ENCODE assay signal across 1 cellular context in the genomic region with DNA sequence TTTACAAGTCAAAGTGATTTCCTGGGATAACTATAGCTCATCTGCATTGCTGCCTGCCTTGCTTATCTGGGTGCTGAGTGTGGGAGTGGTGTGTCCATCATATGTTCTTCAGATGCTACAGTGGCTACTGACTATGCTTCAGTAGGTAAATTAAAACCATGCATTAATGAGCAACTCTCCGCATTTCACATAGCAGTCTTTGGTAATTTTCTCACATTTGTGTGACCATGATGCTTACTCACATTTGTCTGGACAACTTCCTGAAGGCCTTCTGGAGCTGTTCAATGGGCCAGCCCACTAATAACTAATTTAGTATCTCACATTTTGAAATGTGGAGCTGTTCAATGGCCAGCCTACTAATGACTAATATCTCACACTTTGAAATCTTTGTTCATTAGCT.
TF ChIP-seq lines count a peak whose summit lies in the region.

No MANE protein-coding gene starts in this region.

TF ChIP-seq in K562, 482 proteins besides CTCF, POLR2A, EP300 and RAD21:
- TF ChIP-seq, protein P1, sequence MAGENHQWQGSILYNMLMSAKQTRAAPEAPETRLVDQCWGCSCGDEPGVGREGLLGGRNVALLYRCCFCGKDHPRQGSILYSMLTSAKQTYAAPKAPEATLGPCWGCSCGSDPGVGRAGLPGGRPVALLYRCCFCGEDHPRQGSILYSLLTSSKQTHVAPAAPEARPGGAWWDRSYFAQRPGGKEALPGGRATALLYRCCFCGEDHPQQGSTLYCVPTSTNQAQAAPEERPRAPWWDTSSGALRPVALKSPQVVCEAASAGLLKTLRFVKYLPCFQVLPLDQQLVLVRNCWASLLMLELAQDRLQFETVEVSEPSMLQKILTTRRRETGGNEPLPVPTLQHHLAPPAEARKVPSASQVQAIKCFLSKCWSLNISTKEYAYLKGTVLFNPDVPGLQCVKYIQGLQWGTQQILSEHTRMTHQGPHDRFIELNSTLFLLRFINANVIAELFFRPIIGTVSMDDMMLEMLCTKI (IDR thresholded peaks at IDR 0.05; ENCODE audit: partially characterized antibody): no peak
- no peak for TF ChIP-seq POLR2AphosphoS5 (IDR thresholded peaks at IDR 0.05; ENCODE audit: control insufficient read depth, insufficient read depth, low read depth, low read length)
- no peak for TF ChIP-seq ILK (tag; IDR thresholded peaks at IDR 0.05; ENCODE audit: borderline replicate concordance, low read depth)
- TF ChIP-seq, protein P2, sequence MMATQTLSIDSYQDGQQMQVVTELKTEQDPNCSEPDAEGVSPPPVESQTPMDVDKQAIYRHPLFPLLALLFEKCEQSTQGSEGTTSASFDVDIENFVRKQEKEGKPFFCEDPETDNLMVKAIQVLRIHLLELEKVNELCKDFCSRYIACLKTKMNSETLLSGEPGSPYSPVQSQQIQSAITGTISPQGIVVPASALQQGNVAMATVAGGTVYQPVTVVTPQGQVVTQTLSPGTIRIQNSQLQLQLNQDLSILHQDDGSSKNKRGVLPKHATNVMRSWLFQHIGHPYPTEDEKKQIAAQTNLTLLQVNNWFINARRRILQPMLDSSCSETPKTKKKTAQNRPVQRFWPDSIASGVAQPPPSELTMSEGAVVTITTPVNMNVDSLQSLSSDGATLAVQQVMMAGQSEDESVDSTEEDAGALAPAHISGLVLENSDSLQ (IDR thresholded peaks at IDR 0.05): peak; percentile 42
